10 cellular contexts compared by ENCODE assay signal in genomic region chr9:31519011-31519410, GRCh38.
A peak's percentile ranks its signal among the peaks of the same experiment; 100 is the strongest.
DNase-seq lines count a peak whose midpoint lies in the region; ATAC-seq and FAIRE-seq lines count a peak whose summit lies in the region.
"Had no signal": no experiment of that assay in that cellular context is flagged by ENCODE, and none has a peak within 500 bp of the region (broad histone marks: within the 10 kb centered on the region; RNA-seq: fewer than 3 reads in every experiment).

No MANE protein-coding gene starts in this region.

- H3K27ac Mint-ChIP-seq in activated T-cell treated with anti-CD3 and anti-CD28 coated beads, Interleukin-2, amount 50 U/mL, for 72 hours, result no peak overlapping the region
- peak overlapping the region; percentile 32 for H3K27ac Mint-ChIP-seq in stimulated activated naive B cell treated with anti-CD40 and anti-IgM and Interleukin-4, amounts not matched to agents 10 μg/mL and 1 μg/mL and 100 μg/mL, for 72 hours

- no peak overlapping the region for H3K4me3 Mint-ChIP-seq in activated T-cell treated with anti-CD3 and anti-CD28 coated beads, Interleukin-2, amount 50 U/mL, for 72 hours
- no peak overlapping the region for H3K4me3 Mint-ChIP-seq in stimulated activated naive B cell treated with anti-CD40 and anti-IgM and Interleukin-4, amounts not matched to agents 10 μg/mL and 1 μg/mL and 100 μg/mL, for 72 hours

- peak; percentile 68 for DNase-seq in activated effector memory CD4-positive, alpha-beta T cell treated with anti-CD3 and anti-CD28 coated beads, Interleukin-2, amount 50 U/mL, for 16 hours
- DNase-seq in activated effector memory CD4-positive, alpha-beta T cell treated with Interleukin-2 at 50 U/mL for 16 hours, result no peak
- peak; percentile 64 to 71 for DNase-seq in activated T-cell treated with anti-CD3 and anti-CD28 coated beads, Interleukin-2, amount 50 U/mL, for 72 hours
- peak; percentile 66 for DNase-seq in stimulated activated naive B cell treated with anti-CD40 and anti-IgM and Interleukin-4, amounts not matched to agents 10 μg/mL and 1 μg/mL and 100 μg/mL, for 72 hours
- DNase-seq in GOT3 (lab: John Stamatoyannopoulos, UW) (no peak), GM19239 (ENCODE audit: insufficient read length, low spot score) (no peak), OCI-M1 (lab: John Stamatoyannopoulos, UW) (no peak)
- DNase-seq: NCI-H524 treated with DMSO at 0.1 percent for 48 hours had no signal

- H3K36me3 Mint-ChIP-seq in activated T-cell treated with anti-CD3 and anti-CD28 coated beads, Interleukin-2, amount 50 U/mL, for 72 hours (ENCODE audit: insufficient read depth in 2 of 2), result peaks cover 4 to 8% of the 10 kb centered on the region in 2 donors
- peaks cover 3 to 30% of the 10 kb centered on the region in 2 donors for H3K36me3 Mint-ChIP-seq in stimulated activated naive B cell treated with anti-CD40 and anti-IgM and Interleukin-4, amounts not matched to agents 10 μg/mL and 1 μg/mL and 100 μg/mL, for 72 hours

- peak; percentile 78 for ATAC-seq in HG02885 (IDR thresholded peaks at IDR 0.05; ENCODE audit: poor library complexity, unreplicated experiment)
- peak; percentile 74 to 77 for ATAC-seq in activated T-cell treated with anti-CD3 and anti-CD28 coated beads, Interleukin-2, amount 50 U/mL, for 72 hours (replicated peaks in 1 of 2)
- peak; percentile 83 to 94 for ATAC-seq in stimulated activated naive B cell treated with anti-CD40 and anti-IgM and Interleukin-4, amounts not matched to agents 10 μg/mL and 1 μg/mL and 100 μg/mL, for 72 hours (replicated peaks)

- peaks cover 3 to 4% of the 10 kb centered on the region in 2 donors for H3K9me3 Mint-ChIP-seq in activated T-cell treated with anti-CD3 and anti-CD28 coated beads, Interleukin-2, amount 50 U/mL, for 72 hours
- peaks cover 11 to 25% of the 10 kb centered on the region in 2 donors for H3K9me3 Mint-ChIP-seq in stimulated activated naive B cell treated with anti-CD40 and anti-IgM and Interleukin-4, amounts not matched to agents 10 μg/mL and 1 μg/mL and 100 μg/mL, for 72 hours

- no peak for FAIRE-seq in GM19239 (lab: Jason Lieb, UNC)
- FAIRE-seq: endothelial cell of umbilical vein had no signal

- no peaks in the 10 kb centered on the region for H3K27me3 Mint-ChIP-seq in activated T-cell treated with anti-CD3 and anti-CD28 coated beads, Interleukin-2, amount 50 U/mL, for 72 hours (ENCODE audit: low read depth)
- H3K27me3 Mint-ChIP-seq in stimulated activated naive B cell treated with anti-CD40 and anti-IgM and Interleukin-4, amounts not matched to agents 10 μg/mL and 1 μg/mL and 100 μg/mL, for 72 hours, result peaks cover 0 to 5% of the 10 kb centered on the region in 2 donors

- H3K4me1 Mint-ChIP-seq in activated T-cell treated with anti-CD3 and anti-CD28 coated beads, Interleukin-2, amount 50 U/mL, for 72 hours (ENCODE audit: low read depth), result peaks cover 14% of the 10 kb centered on the region
- peaks cover 14 to 29% of the 10 kb centered on the region in 2 donors for H3K4me1 Mint-ChIP-seq in stimulated activated naive B cell treated with anti-CD40 and anti-IgM and Interleukin-4, amounts not matched to agents 10 μg/mL and 1 μg/mL and 100 μg/mL, for 72 hours

Comparison
In these comparisons a context has a peak if more than half of its experiments do, and no peak if none do; other contexts are left out.
1. DNase-seq: peak in activated effector memory CD4-positive, alpha-beta T cell treated with anti-CD3 and anti-CD28 coated beads, Interleukin-2, amount 50 U/mL, for 16 hours (single experiment), activated T-cell treated with anti-CD3 and anti-CD28 coated beads, Interleukin-2, amount 50 U/mL, for 72 hours (2 of 2) and stimulated activated naive B cell treated with anti-CD40 and anti-IgM and Interleukin-4, amounts not matched to agents 10 μg/mL and 1 μg/mL and 100 μg/mL, for 72 hours (single experiment); none in activated effector memory CD4-positive, alpha-beta T cell treated with Interleukin-2 at 50 U/mL for 16 hours (single experiment), GOT3 (single experiment), GM19239 (single experiment) and OCI-M1 (single experiment).
2. Peak in every context shown above with its lines, with median percentiles within 50 percentile points of each other: ATAC-seq.